26 cellular contexts compared by ENCODE assay signal in genomic region chr11:73579641-73580434, GRCh38.
"Had no signal": no experiment of that assay in that cellular context is flagged by ENCODE, and none has a peak within 500 bp of the region (broad histone marks: within the 10 kb centered on the region; RNA-seq: fewer than 3 reads in every experiment).

No MANE protein-coding gene starts in this region.

- H3K4me3 ChIP-seq: hepatocyte, left ventricle myocardium inferior, neural progenitor cell, sigmoid colon, smooth muscle cell, tibial artery had no signal

- H3K27me3 ChIP-seq: hepatocyte, neural progenitor cell, sigmoid colon, tibial artery had no signal

- H3K27ac Mint-ChIP-seq: activated naive CD4-positive, alpha-beta T cell treated with anti-CD3 and anti-CD28 coated beads, Interleukin-2, amount 10 ng/mL, durations not matched to agents 7 days and 5 days; activated naive CD8-positive, alpha-beta T cell treated with anti-CD3 and anti-CD28 coated beads, Interleukin-2, amount 50 U/mL, for 24 hours; activated T-cell treated with anti-CD3 and anti-CD28 coated beads, Interleukin-2, amount 50 U/mL, for 72 hours; mesothelial cell of epicardium; neural progenitor cell; T-helper 17 cell had no signal

- H3K9me3 Mint-ChIP-seq: activated naive CD4-positive, alpha-beta T cell treated with anti-CD3 and anti-CD28 coated beads, Interleukin-2, amount 10 ng/mL, durations not matched to agents 7 days and 5 days; activated naive CD8-positive, alpha-beta T cell treated with anti-CD3 and anti-CD28 coated beads, Interleukin-2, amount 50 U/mL, for 24 hours; immature natural killer cell; neural progenitor cell had no signal

- ATAC-seq: activated naive CD8-positive, alpha-beta T cell treated with anti-CD3 and anti-CD28 coated beads, Interleukin-2, amount 50 U/mL, for 24 hours; naive thymus-derived CD8-positive, alpha-beta T cell; T-helper 17 cell had no signal

- H3K27me3 Mint-ChIP-seq: activated naive CD4-positive, alpha-beta T cell treated with anti-CD3 and anti-CD28 coated beads, Interleukin-2, amount 10 ng/mL, durations not matched to agents 7 days and 5 days; activated naive CD8-positive, alpha-beta T cell treated with anti-CD3 and anti-CD28 coated beads, Interleukin-2, amount 50 U/mL, for 24 hours; brain; naive thymus-derived CD8-positive, alpha-beta T cell; T-helper 17 cell had no signal

- H3K4me1 ChIP-seq: tibial artery had no signal

- H3K9me3 ChIP-seq: left ventricle myocardium inferior, sigmoid colon, tibial artery had no signal

- H3K27ac ChIP-seq: hepatocyte, left ventricle myocardium inferior, neural progenitor cell, sigmoid colon, tibial artery had no signal

- H3K4me3 Mint-ChIP-seq: activated naive CD4-positive, alpha-beta T cell treated with anti-CD3 and anti-CD28 coated beads, Interleukin-2, amount 10 ng/mL, durations not matched to agents 7 days and 5 days; activated naive CD8-positive, alpha-beta T cell treated with anti-CD3 and anti-CD28 coated beads, Interleukin-2, amount 50 U/mL, for 24 hours; immature natural killer cell; mesothelial cell of epicardium; naive thymus-derived CD8-positive, alpha-beta T cell; neural progenitor cell; T-helper 17 cell had no signal

- DNase-seq: activated CD4-positive, alpha-beta T cell treated with anti-CD3 and anti-CD28 coated beads for 4 hours; activated CD4-positive, alpha-beta T cell treated with anti-CD3 and anti-CD28 coated beads, Interleukin-2, amount 50 U/mL, for 48 hours; activated CD4-positive, CD25-positive, alpha-beta regulatory T cell; activated CD8-positive, alpha-beta memory T cell treated with anti-CD3 and anti-CD28 coated beads, Interleukin-2, amount 50 U/mL, for 48 hours; activated effector memory CD4-positive, alpha-beta T cell treated with Interleukin-2 at 50 U/mL for 16 hours; activated naive CD4-positive, alpha-beta T cell treated with anti-CD3 and anti-CD28 coated beads, Interleukin-2, amount 10 ng/mL, durations not matched to agents 7 days and 5 days; activated naive CD8-positive, alpha-beta T cell treated with anti-CD3 and anti-CD28 coated beads, Interleukin-2, amount 50 U/mL, for 24 hours; activated T-cell treated with anti-CD3 and anti-CD28 coated beads, Interleukin-2, amount 50 U/mL, for 72 hours; aorta; dermis blood vessel endothelial cell; effector CD8-positive, alpha-beta T cell; glutamatergic neuron; immature natural killer cell; left ventricle myocardium inferior; naive thymus-derived CD8-positive, alpha-beta T cell; sigmoid colon; stimulated activated CD4-positive, alpha-beta T cell treated with anti-CD3 and anti-CD28 coated beads, Interleukin-15, amount 100 ng/mL, for 24 hours; stimulated activated naive CD4-positive, alpha-beta T cell treated with Interleukin-2 at 50 U/mL for 16 hours; substantia nigra; T-helper 17 cell; tibial artery had no signal

- H3K9ac ChIP-seq: neural progenitor cell had no signal

- H3K4me2 ChIP-seq: hepatocyte, neural progenitor cell, smooth muscle cell had no signal

- H2AFZ ChIP-seq: hepatocyte, neural progenitor cell had no signal

- H3K36me3 ChIP-seq: left ventricle myocardium inferior, neural progenitor cell, sigmoid colon, tibial artery had no signal
